1 cellular context compared by ENCODE assay signal in genomic region chr10:75431180-75432111, GRCh38.
TF ChIP-seq lines count a peak whose summit lies in the region.

Gene LRMDA, plus strand, starts transcription at chr10:75431624.

TF ChIP-seq in HepG2, 621 proteins besides CTCF, POLR2A, EP300 and RAD21 (continued from another document and continues in another):
- TF ChIP-seq ARID5B (CRISPR knock-in tag; IDR thresholded peaks at IDR 0.05), result peak; percentile 70; the same call in 1 of the 2 replicates
- peak; percentile 61; the same call in 1 of the 2 replicates for TF ChIP-seq THRA (CRISPR knock-in tag; IDR thresholded peaks at IDR 0.05; ENCODE audit: borderline replicate concordance)
- TF ChIP-seq ZNF556 (CRISPR knock-in tag; IDR thresholded peaks at IDR 0.05; ENCODE audit: borderline replicate concordance), result peak; percentile 17; the same call in 1 of the 2 replicates
- TF ChIP-seq JDP2 (CRISPR knock-in tag; IDR thresholded peaks at IDR 0.05; ENCODE audit: borderline replicate concordance), result peak; percentile 63; the same call in 1 of the 2 replicates
- no peak for TF ChIP-seq FOXA1 (IDR thresholded peaks at IDR 0.05)
- TF ChIP-seq FOXA1 (CRISPR knock-in tag; IDR thresholded peaks at IDR 0.05), result peak; percentile 19; the same call in 1 of the 2 replicates
- TF ChIP-seq ZFP82 (CRISPR knock-in tag; IDR thresholded peaks at IDR 0.05; ENCODE audit: borderline replicate concordance), result peak; percentile 88; the same call in 1 of the 2 replicates
- TF ChIP-seq MED1 (CRISPR knock-in tag; IDR thresholded peaks at IDR 0.05), result peak; percentile 84
- TF ChIP-seq HDAC2 (CRISPR knock-in tag; IDR thresholded peaks at IDR 0.05), result peak; percentile 57
- peak; percentile 4; the same call in 1 of the 2 replicates for TF ChIP-seq ZNF337 (CRISPR knock-in tag; IDR thresholded peaks at IDR 0.05; ENCODE audit: borderline replicate concordance, low read depth)
- TF ChIP-seq ZNF253 (CRISPR knock-in tag; IDR thresholded peaks at IDR 0.05; ENCODE audit: borderline replicate concordance), result peak; percentile 86; the same call in 1 of the 2 replicates
- peak; percentile 60; the same call in 1 of the 2 replicates for TF ChIP-seq CCDC6 (CRISPR knock-in tag; IDR thresholded peaks at IDR 0.05)
- TF ChIP-seq ARNTL (CRISPR knock-in tag; IDR thresholded peaks at IDR 0.05), result peak; percentile 67; the same call in 1 of the 2 replicates
- peak; percentile 86; the same call in 1 of the 2 replicates for TF ChIP-seq ZBTB2 (CRISPR knock-in tag; IDR thresholded peaks at IDR 0.05; ENCODE audit: low read depth)
- peak; percentile 67; the same call in 1 of the 2 replicates for TF ChIP-seq MTA1 (CRISPR knock-in tag; IDR thresholded peaks at IDR 0.05; ENCODE audit: borderline replicate concordance)
- no peak for TF ChIP-seq ZHX2 (IDR thresholded peaks at IDR 0.05; ENCODE audit: low read depth)
- peak; percentile 66; the same call in 1 of the 2 replicates for TF ChIP-seq ZHX2 (CRISPR knock-in tag; IDR thresholded peaks at IDR 0.05; ENCODE audit: borderline replicate concordance)
- no peak for TF ChIP-seq ZNF7 (CRISPR knock-in tag; IDR thresholded peaks at IDR 0.05)
- TF ChIP-seq ZFYVE20 (CRISPR knock-in tag; IDR thresholded peaks at IDR 0.05; ENCODE audit: borderline replicate concordance, low read depth), result no peak
- peak; percentile 63 for TF ChIP-seq ASH2L (IDR thresholded peaks at IDR 0.05; ENCODE audit: insufficient read length, low read depth, low read length)
- peak; percentile 48; the same call in 1 of the 2 replicates for TF ChIP-seq KDM4B (CRISPR knock-in tag; IDR thresholded peaks at IDR 0.05)
- 0 out of 2 replicates have a peak, but pooled peaks have one; percentile 25 for TF ChIP-seq ZNF441 (CRISPR knock-in tag; IDR thresholded peaks at IDR 0.05; ENCODE audit: borderline replicate concordance)
- peak; percentile 43 for TF ChIP-seq TAF1 (CRISPR knock-in tag; IDR thresholded peaks at IDR 0.05)
- peak; percentile 93 for TF ChIP-seq CEBPG (CRISPR knock-in tag; IDR thresholded peaks at IDR 0.05)
- TF ChIP-seq SALL1 (CRISPR knock-in tag; IDR thresholded peaks at IDR 0.05), result peak; percentile 51; the same call in 1 of the 2 replicates
- peak; percentile 40; the same call in 1 of the 2 replicates for TF ChIP-seq TFAP4 (IDR thresholded peaks at IDR 0.05; ENCODE audit: borderline replicate concordance, low read depth)
- 0 out of 2 replicates have a peak, but pooled peaks have one; percentile 33 for TF ChIP-seq ZNF614 (CRISPR knock-in tag; IDR thresholded peaks at IDR 0.05; ENCODE audit: borderline replicate concordance)
- no peak for TF ChIP-seq LCORL (IDR thresholded peaks at IDR 0.05)
- TF ChIP-seq LCORL (CRISPR knock-in tag; IDR thresholded peaks at IDR 0.05), result peak; percentile 82
- no peak for TF ChIP-seq SMAD9 (CRISPR knock-in tag; IDR thresholded peaks at IDR 0.05)
- peak; percentile 46; the same call in 1 of the 2 replicates for TF ChIP-seq PITX1 (CRISPR knock-in tag; IDR thresholded peaks at IDR 0.05)
- no peak for TF ChIP-seq DMTF1 (CRISPR knock-in tag; IDR thresholded peaks at IDR 0.05)
- TF ChIP-seq, protein P1, sequence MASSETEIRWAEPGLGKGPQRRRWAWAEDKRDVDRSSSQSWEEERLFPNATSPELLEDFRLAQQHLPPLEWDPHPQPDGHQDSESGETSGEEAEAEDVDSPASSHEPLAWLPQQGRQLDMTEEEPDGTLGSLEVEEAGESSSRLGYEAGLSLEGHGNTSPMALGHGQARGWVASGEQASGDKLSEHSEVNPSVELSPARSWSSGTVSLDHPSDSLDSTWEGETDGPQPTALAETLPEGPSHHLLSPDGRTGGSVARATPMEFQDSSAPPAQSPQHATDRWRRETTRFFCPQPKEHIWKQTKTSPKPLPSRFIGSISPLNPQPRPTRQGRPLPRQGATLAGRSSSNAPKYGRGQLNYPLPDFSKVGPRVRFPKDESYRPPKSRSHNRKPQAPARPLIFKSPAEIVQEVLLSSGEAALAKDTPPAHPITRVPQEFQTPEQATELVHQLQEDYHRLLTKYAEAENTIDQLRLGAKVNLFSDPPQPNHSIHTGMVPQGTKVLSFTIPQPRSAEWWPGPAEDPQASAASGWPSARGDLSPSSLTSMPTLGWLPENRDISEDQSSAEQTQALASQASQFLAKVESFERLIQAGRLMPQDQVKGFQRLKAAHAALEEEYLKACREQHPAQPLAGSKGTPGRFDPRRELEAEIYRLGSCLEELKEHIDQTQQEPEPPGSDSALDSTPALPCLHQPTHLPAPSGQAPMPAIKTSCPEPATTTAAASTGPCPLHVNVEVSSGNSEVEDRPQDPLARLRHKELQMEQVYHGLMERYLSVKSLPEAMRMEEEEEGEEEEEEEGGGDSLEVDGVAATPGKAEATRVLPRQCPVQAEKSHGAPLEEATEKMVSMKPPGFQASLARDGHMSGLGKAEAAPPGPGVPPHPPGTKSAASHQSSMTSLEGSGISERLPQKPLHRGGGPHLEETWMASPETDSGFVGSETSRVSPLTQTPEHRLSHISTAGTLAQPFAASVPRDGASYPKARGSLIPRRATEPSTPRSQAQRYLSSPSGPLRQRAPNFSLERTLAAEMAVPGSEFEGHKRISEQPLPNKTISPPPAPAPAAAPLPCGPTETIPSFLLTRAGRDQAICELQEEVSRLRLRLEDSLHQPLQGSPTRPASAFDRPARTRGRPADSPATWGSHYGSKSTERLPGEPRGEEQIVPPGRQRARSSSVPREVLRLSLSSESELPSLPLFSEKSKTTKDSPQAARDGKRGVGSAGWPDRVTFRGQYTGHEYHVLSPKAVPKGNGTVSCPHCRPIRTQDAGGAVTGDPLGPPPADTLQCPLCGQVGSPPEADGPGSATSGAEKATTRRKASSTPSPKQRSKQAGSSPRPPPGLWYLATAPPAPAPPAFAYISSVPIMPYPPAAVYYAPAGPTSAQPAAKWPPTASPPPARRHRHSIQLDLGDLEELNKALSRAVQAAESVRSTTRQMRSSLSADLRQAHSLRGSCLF (CRISPR knock-in tag; IDR thresholded peaks at IDR 0.05; ENCODE audit: borderline replicate concordance), result no peak
- TF ChIP-seq, protein P2, sequence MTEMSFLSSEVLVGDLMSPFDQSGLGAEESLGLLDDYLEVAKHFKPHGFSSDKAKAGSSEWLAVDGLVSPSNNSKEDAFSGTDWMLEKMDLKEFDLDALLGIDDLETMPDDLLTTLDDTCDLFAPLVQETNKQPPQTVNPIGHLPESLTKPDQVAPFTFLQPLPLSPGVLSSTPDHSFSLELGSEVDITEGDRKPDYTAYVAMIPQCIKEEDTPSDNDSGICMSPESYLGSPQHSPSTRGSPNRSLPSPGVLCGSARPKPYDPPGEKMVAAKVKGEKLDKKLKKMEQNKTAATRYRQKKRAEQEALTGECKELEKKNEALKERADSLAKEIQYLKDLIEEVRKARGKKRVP (CRISPR knock-in tag; IDR thresholded peaks at IDR 0.05), result peak in 1 of 2 experiments; percentile 58; a peak in 2 of 4 replicates
- peak; percentile 20 for TF ChIP-seq PHF5A (CRISPR knock-in tag; IDR thresholded peaks at IDR 0.05; ENCODE audit: low read depth, unreplicated experiment)
